Comparison of ENCODE assay signal across 1 cellular context in the genomic region with DNA sequence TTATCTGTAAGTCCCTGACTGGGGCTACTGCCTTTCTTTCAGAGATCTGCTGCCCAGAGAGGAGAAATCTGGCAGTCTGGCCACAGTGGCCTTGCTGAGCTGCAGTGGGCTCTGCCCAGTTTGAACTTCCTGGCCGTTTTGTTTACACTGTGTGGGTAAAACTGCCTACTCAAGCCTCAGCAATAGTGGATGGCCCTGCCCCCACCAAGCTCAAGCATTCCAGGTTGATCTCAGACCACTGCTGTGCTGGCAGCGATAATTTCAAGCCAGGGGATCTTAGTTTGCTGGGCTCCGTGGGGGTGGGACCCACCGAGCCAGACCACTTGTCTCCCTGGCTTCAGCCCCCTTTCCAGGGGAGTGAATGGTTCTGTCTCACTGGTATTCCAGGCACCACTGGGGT.
TF ChIP-seq lines count a peak whose summit lies in the region.

No MANE protein-coding gene starts in this region.

TF ChIP-seq in GM23338, 12 proteins besides CTCF, POLR2A, EP300 and RAD21:
- TF ChIP-seq ZNF331 (CRISPR knock-in tag; IDR thresholded peaks at IDR 0.05; ENCODE audit: low read depth) (no peak), POLR2AphosphoS5 (IDR thresholded peaks at IDR 0.05; ENCODE audit: low read depth) (no peak), EZH2 (IDR thresholded peaks at IDR 0.05; ENCODE audit: low read depth, unreplicated experiment) (no peak), JUNB (IDR thresholded peaks at IDR 0.05; ENCODE audit: unreplicated experiment) (no peak), ZNF114 (CRISPR knock-in tag; IDR thresholded peaks at IDR 0.05) (no peak), STAT1 (IDR thresholded peaks at IDR 0.05; ENCODE audit: unreplicated experiment) (no peak), EZH2phosphoT487 (IDR thresholded peaks at IDR 0.05; ENCODE audit: unreplicated experiment) (no peak), NANOG (IDR thresholded peaks at IDR 0.05; ENCODE audit: borderline replicate concordance) (no peak)
- TF ChIP-seq, protein P1, sequence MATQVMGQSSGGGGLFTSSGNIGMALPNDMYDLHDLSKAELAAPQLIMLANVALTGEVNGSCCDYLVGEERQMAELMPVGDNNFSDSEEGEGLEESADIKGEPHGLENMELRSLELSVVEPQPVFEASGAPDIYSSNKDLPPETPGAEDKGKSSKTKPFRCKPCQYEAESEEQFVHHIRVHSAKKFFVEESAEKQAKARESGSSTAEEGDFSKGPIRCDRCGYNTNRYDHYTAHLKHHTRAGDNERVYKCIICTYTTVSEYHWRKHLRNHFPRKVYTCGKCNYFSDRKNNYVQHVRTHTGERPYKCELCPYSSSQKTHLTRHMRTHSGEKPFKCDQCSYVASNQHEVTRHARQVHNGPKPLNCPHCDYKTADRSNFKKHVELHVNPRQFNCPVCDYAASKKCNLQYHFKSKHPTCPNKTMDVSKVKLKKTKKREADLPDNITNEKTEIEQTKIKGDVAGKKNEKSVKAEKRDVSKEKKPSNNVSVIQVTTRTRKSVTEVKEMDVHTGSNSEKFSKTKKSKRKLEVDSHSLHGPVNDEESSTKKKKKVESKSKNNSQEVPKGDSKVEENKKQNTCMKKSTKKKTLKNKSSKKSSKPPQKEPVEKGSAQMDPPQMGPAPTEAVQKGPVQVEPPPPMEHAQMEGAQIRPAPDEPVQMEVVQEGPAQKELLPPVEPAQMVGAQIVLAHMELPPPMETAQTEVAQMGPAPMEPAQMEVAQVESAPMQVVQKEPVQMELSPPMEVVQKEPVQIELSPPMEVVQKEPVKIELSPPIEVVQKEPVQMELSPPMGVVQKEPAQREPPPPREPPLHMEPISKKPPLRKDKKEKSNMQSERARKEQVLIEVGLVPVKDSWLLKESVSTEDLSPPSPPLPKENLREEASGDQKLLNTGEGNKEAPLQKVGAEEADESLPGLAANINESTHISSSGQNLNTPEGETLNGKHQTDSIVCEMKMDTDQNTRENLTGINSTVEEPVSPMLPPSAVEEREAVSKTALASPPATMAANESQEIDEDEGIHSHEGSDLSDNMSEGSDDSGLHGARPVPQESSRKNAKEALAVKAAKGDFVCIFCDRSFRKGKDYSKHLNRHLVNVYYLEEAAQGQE (IDR thresholded peaks at IDR 0.05; ENCODE audit: unreplicated experiment), result no peak
- TF ChIP-seq, protein P2, sequence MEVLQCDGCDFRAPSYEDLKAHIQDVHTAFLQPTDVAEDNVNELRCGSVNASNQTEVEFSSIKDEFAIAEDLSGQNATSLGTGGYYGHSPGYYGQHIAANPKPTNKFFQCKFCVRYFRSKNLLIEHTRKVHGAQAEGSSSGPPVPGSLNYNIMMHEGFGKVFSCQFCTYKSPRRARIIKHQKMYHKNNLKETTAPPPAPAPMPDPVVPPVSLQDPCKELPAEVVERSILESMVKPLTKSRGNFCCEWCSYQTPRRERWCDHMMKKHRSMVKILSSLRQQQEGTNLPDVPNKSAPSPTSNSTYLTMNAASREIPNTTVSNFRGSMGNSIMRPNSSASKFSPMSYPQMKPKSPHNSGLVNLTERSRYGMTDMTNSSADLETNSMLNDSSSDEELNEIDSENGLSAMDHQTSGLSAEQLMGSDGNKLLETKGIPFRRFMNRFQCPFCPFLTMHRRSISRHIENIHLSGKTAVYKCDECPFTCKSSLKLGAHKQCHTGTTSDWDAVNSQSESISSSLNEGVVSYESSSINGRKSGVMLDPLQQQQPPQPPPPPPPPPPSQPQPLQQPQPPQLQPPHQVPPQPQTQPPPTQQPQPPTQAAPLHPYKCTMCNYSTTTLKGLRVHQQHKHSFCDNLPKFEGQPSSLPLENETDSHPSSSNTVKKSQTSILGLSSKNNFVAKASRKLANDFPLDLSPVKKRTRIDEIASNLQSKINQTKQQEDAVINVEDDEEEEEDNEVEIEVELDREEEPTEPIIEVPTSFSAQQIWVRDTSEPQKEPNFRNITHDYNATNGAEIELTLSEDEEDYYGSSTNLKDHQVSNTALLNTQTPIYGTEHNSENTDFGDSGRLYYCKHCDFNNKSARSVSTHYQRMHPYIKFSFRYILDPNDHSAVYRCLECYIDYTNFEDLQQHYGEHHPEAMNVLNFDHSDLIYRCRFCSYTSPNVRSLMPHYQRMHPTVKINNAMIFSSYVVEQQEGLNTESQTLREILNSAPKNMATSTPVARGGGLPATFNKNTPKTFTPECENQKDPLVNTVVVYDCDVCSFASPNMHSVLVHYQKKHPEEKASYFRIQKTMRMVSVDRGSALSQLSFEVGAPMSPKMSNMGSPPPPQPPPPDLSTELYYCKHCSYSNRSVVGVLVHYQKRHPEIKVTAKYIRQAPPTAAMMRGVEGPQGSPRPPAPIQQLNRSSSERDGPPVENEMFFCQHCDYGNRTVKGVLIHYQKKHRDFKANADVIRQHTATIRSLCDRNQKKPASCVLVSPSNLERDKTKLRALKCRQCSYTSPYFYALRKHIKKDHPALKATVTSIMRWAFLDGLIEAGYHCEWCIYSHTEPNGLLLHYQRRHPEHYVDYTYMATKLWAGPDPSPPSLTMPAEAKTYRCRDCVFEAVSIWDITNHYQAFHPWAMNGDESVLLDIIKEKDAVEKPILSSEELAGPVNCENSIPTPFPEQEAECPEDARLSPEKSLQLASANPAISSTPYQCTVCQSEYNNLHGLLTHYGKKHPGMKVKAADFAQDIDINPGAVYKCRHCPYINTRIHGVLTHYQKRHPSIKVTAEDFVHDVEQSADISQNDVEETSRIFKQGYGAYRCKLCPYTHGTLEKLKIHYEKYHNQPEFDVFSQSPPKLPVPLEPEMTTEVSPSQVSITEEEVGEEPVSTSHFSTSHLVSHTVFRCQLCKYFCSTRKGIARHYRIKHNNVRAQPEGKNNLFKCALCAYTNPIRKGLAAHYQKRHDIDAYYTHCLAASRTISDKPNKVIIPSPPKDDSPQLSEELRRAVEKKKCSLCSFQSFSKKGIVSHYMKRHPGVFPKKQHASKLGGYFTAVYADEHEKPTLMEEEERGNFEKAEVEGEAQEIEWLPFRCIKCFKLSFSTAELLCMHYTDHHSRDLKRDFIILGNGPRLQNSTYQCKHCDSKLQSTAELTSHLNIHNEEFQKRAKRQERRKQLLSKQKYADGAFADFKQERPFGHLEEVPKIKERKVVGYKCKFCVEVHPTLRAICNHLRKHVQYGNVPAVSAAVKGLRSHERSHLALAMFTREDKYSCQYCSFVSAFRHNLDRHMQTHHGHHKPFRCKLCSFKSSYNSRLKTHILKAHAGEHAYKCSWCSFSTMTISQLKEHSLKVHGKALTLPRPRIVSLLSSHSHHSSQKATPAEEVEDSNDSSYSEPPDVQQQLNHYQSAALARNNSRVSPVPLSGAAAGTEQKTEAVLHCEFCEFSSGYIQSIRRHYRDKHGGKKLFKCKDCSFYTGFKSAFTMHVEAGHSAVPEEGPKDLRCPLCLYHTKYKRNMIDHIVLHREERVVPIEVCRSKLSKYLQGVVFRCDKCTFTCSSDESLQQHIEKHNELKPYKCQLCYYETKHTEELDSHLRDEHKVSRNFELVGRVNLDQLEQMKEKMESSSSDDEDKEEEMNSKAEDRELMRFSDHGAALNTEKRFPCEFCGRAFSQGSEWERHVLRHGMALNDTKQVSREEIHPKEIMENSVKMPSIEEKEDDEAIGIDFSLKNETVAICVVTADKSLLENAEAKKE (CRISPR knock-in tag; IDR thresholded peaks at IDR 0.05), result no peak
- TF ChIP-seq, protein P3, sequence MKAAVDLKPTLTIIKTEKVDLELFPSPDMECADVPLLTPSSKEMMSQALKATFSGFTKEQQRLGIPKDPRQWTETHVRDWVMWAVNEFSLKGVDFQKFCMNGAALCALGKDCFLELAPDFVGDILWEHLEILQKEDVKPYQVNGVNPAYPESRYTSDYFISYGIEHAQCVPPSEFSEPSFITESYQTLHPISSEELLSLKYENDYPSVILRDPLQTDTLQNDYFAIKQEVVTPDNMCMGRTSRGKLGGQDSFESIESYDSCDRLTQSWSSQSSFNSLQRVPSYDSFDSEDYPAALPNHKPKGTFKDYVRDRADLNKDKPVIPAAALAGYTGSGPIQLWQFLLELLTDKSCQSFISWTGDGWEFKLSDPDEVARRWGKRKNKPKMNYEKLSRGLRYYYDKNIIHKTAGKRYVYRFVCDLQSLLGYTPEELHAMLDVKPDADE (IDR thresholded peaks at IDR 0.05), result no peak
